ENCODE assay signal across 9 cellular contexts in genomic region chr2:36059684-36060083, GRCh38.
DNase-seq lines count a peak whose midpoint lies in the region; ATAC-seq and TF ChIP-seq lines count a peak whose summit lies in the region.
"Had no signal": no experiment of that assay in that cellular context is flagged by ENCODE, and none has a peak within 500 bp of the region (broad histone marks: within the 10 kb centered on the region; RNA-seq: fewer than 3 reads in every experiment).

No MANE protein-coding gene starts in this region.

- ATAC-seq in GM18909 (IDR thresholded peaks at IDR 0.05; ENCODE audit: poor library complexity, unreplicated experiment) (peak; percentile 100), HG02763 (IDR thresholded peaks at IDR 0.05; ENCODE audit: unreplicated experiment) (peak; percentile 100)
- ATAC-seq in activated CD4-positive, CD25-positive, alpha-beta regulatory T cell treated with anti-CD3 and anti-CD28 coated beads, Interleukin-2, amount 50 U/mL, for 24 hours, result no peak

- intact Hi-C loops in lower leg skin (cut with DNase I; ENCODE audit: low total_unique reads), result no loop called here

- H3K27me3 ChIP-seq in Loucy (ENCODE audit: insufficient read depth, low read length, poor library complexity, severe bottlenecking), result no peaks in the 10 kb centered on the region

- peaks cover 34% of the 10 kb centered on the region for H3K4me1 ChIP-seq in Loucy (ENCODE audit: insufficient read depth, low read length, poor library complexity, severe bottlenecking)

- no peak overlapping the region for H3K4me3 Mint-ChIP-seq in nephron

- H3K27ac Mint-ChIP-seq in nephron, result peak overlapping the region in 2 of 3 experiments; percentile 27 to 31

- no peak overlapping the region for H3K9ac ChIP-seq in Loucy (ENCODE audit: low read depth, low read length, poor library complexity, severe bottlenecking)

- H3K9me3 Mint-ChIP-seq in nephron, result no peaks in the 10 kb centered on the region

- TF ChIP-seq CTCF in Loucy (conservative IDR thresholded peaks at IDR 0.05; ENCODE audit: low read length) (no peak), nephron (IDR thresholded peaks at IDR 0.05; ENCODE audit: unreplicated experiment in 3 of 3) (no peak), lower leg skin (IDR thresholded peaks at IDR 0.05) (no peak)

- H3K36me3 Mint-ChIP-seq in nephron (ENCODE audit: low read depth), result no peaks in the 10 kb centered on the region

- no peaks in the 10 kb centered on the region for H4K20me1 ChIP-seq in Loucy (ENCODE audit: insufficient read depth, low read length, poor library complexity, severe bottlenecking)

- no peak for TF ChIP-seq POLR2A in lower leg skin (IDR thresholded peaks at IDR 0.05)

- H3K9me2 ChIP-seq in Loucy (replicated peaks; ENCODE audit: low read depth, low read length), result no peaks in the 10 kb centered on the region

- no peaks in the 10 kb centered on the region for H3K36me3 ChIP-seq in Loucy (ENCODE audit: insufficient read depth, low read length)

- peak overlapping the region; percentile 95 for H2AFZ ChIP-seq in Loucy (ENCODE audit: low read length)

- H3K27me3 Mint-ChIP-seq in nephron (ENCODE audit: low read depth), result no peaks in the 10 kb centered on the region

- H3K4me3 ChIP-seq in Loucy (ENCODE audit: low read length, poor library complexity, severe bottlenecking) (peak overlapping the region; percentile 39), lower leg skin (ENCODE audit: low read depth, poor library complexity, severe bottlenecking) (no peak overlapping the region)

- DNase-seq in glomerular visceral epithelial cell (ENCODE audit: extremely low spot score), result no peak
- DNase-seq in lower leg skin (ENCODE audit: low spot score in 2 of 2), result no peak
- no peak for DNase-seq in NCI-H748 (lab: John Stamatoyannopoulos, UW; ENCODE audit: unreplicated experiment)
- DNase-seq: T1000 had no signal

- H3K4me2 ChIP-seq in Loucy (ENCODE audit: low read depth, low read length, poor library complexity, severe bottlenecking), result peak overlapping the region; percentile 38

- H3K4me1 Mint-ChIP-seq in nephron, result peaks cover 11% of the 10 kb centered on the region

- H3F3A ChIP-seq in Loucy (ENCODE audit: low read depth), result peaks cover 4% of the 10 kb centered on the region; the same call in 1 of the 2 replicates

- H3K9me3 ChIP-seq in Loucy (ENCODE audit: insufficient read depth, low read depth, low read length), result no peaks in the 10 kb centered on the region

- H3K79me2 ChIP-seq in Loucy (ENCODE audit: insufficient read depth, low read length), result no peaks in the 10 kb centered on the region

Comparison
In these comparisons a context has a peak if more than half of its experiments do, and no peak if none do; other contexts are left out.
1. ATAC-seq: peak in GM18909 (single experiment) and HG02763 (single experiment); none in activated CD4-positive, CD25-positive, alpha-beta regulatory T cell treated with anti-CD3 and anti-CD28 coated beads, Interleukin-2, amount 50 U/mL, for 24 hours (0 of 2).